ENCODE assay signal across 8 cellular contexts in genomic region chr19:42254083-42254849, GRCh38. TPM values are rescaled to one million over a fixed set of nuclear protein-coding genes. Genes with fewer than 3 reads are reported as not detected.
DNase-seq lines count a peak whose midpoint lies in the region; ATAC-seq and TF ChIP-seq lines count a peak whose summit lies in the region.

No MANE protein-coding gene starts in this region.

- H3K36me3 ChIP-seq in ES-I3 (ENCODE audit: insufficient read depth, low read length), result 0 out of 2 replicates have a peak, but pooled peaks cover 4% of the 10 kb centered on the region
- peaks cover 5% of the 10 kb centered on the region for H3K36me3 ChIP-seq in suprapubic skin

- WGBS in suprapubic skin, result 0% methylated on average over 12 of the region's 70 CpGs

- ATAC-seq in HG03045 (IDR thresholded peaks at IDR 0.05; ENCODE audit: unreplicated experiment), result peak; percentile 30

- peak overlapping the region; percentile 80 for H3K9ac ChIP-seq in ES-I3 (ENCODE audit: low read depth, low read length)

- peak overlapping the region; percentile 85 for H3K4me3 ChIP-seq in suprapubic skin

- peak overlapping the region; percentile 97 for H3K27ac ChIP-seq in suprapubic skin

- H3K9me3 ChIP-seq in ES-I3 (ENCODE audit: control insufficient read depth, insufficient read depth, low read length) (no peaks in the 10 kb centered on the region), suprapubic skin (no peaks in the 10 kb centered on the region)

- TF ChIP-seq CTCF in suprapubic skin (IDR thresholded peaks at IDR 0.05), result no peak

- TF ChIP-seq EP300 in suprapubic skin (IDR thresholded peaks at IDR 0.05), result no peak

- H3K27me3 ChIP-seq in suprapubic skin, result no peaks in the 10 kb centered on the region

- DNase-seq in RPMI8226 (peak; percentile 79), activated gamma-delta T cell treated with Interleukin-2 at 50 U/mL for 16 hours (peak; percentile 74), germinal center (ENCODE audit: low spot score) (peak; percentile 68), nucleus accumbens (lab: John Stamatoyannopoulos, UW) (peak in 51 of 56 donors; percentile 25 to 86 (median 74)), suprapubic skin (ENCODE audit: low spot score in 2 of 2) (peak in 1 of 2 donors; percentile 88), NCI-H2029 treated with DMSO at 0.1 percent for 48 hours (lab: John Stamatoyannopoulos, UW) (no peak)

- H3K4me1 ChIP-seq in ES-I3 (ENCODE audit: insufficient read depth, low read length), result peaks cover 21% of the 10 kb centered on the region
- H3K4me1 ChIP-seq in suprapubic skin, result peaks cover 61% of the 10 kb centered on the region

- no peak for TF ChIP-seq POLR2A in suprapubic skin (IDR thresholded peaks at IDR 0.05)

RNA-seq across cellular contexts. Expression of gene ERF, which starts 0.7 kb away (rescaled TPM):
- 10 to 100 TPM; 36.8 to 49.5 (median 45.8) TPM for total RNA-seq in suprapubic skin

RNA-seq across cellular contexts. Expression of gene GSK3A, which starts 11.9 kb away (rescaled TPM):
- total RNA-seq in suprapubic skin, result 10 to 100 TPM; 24.0 to 37.3 (median 28.3) TPM

RNA-seq across cellular contexts. Expression of gene CIC, which starts 14.8 kb away (rescaled TPM):
- 10 to 100 TPM; 57.5 to 91.6 (median 81.9) TPM for total RNA-seq in suprapubic skin

RNA-seq across cellular contexts. Expression of gene ZNF526, which starts 34.2 kb away (rescaled TPM):
- 10 to 100 TPM in 2 of 4 donors, 1 to 10 TPM in 2; 4.2 to 12.9 (median 8.9) TPM for total RNA-seq in suprapubic skin

RNA-seq across cellular contexts. Expression of gene DEDD2, which starts 36.8 kb away (rescaled TPM):
- 10 to 100 TPM; 51.3 to 78.9 (median 65.6) TPM for total RNA-seq in suprapubic skin
